Comparison of ENCODE assay signal across 19 cellular contexts in genomic region chr2:42916394-42916793, GRCh38.
A peak's percentile ranks its signal among the peaks of the same experiment; 100 is the strongest.
DNase-seq lines count a peak whose midpoint lies in the region; ATAC-seq, FAIRE-seq and TF ChIP-seq lines count a peak whose summit lies in the region.
"Had no signal": no experiment of that assay in that cellular context is flagged by ENCODE, and none has a peak within 500 bp of the region (broad histone marks: within the 10 kb centered on the region; RNA-seq: fewer than 3 reads in every experiment).

No MANE protein-coding gene starts in this region.

- no peak overlapping the region for H4K5ac ChIP-seq in H1 (ENCODE audit: insufficient read length, low read depth, low read length)

- H2AFZ ChIP-seq in H1 (ENCODE audit: low read length), result peak overlapping the region; percentile 60; the same call in 1 of the 2 replicates
- H2AFZ ChIP-seq in neuronal stem cell (ENCODE audit: low read length), result peak overlapping the region; percentile 46

- peak; percentile 12 for ATAC-seq in Right ventricle myocardium inferior
- ATAC-seq in heart right ventricle, result no peak
- ATAC-seq: Panc1 had no signal

- 78 to 85% methylated on average over 6 of the region's 6 CpGs for WGBS in heart right ventricle, 2 donors
- WGBS in H1 (ENCODE audit: extremely low coverage in 1 of 2, insufficient coverage in 1 of 2, insufficient read length in 1 of 2, insufficient replicate concordance in 2 of 2, low coverage in 1 of 2, low lambda C conversion rate in 2 of 2, missing lambda C conversion rate in 1 of 2), 2 experiments, result 78% methylated on average over 6 of the region's 6 CpGs; no CpG with 5 or more reads in 1 of the 2 experiments
- no CpG with 5 or more reads among the region's 6 CpGs for WGBS in neuronal stem cell (ENCODE audit: extremely low coverage in 2 of 2, insufficient read length in 2 of 2, insufficient replicate concordance in 1 of 2), 2 donors

- H2AK5ac ChIP-seq in H1 (ENCODE audit: low read depth, low read length) (no peak overlapping the region), neuronal stem cell (ENCODE audit: low read depth, low read length) (no peak overlapping the region)

- TF ChIP-seq RAD21 in H1 (IDR thresholded peaks at IDR 0.05 in 1 of 2, conservative IDR thresholded peaks at IDR 0.05 in 1 of 2; ENCODE audit: low read depth in 2 of 2, low read length in 2 of 2), result no peak

- TF ChIP-seq CTCF in heart right ventricle (IDR thresholded peaks at IDR 0.05), result no peak
- TF ChIP-seq CTCF in H1 (IDR thresholded peaks at IDR 0.05; ENCODE audit: control extremely low read depth in 1 of 3, insufficient read depth in 1 of 3, low read depth in 1 of 3, low read length in 3 of 3), result no peak
- TF ChIP-seq CTCF in tibial artery (IDR thresholded peaks at IDR 0.05), result no peak
- no peak for TF ChIP-seq CTCF in colonic mucosa (IDR thresholded peaks at IDR 0.05)

- no peak overlapping the region for H4K8ac ChIP-seq in H1 (ENCODE audit: extremely low read depth, insufficient read depth, low read length)
- H4K8ac ChIP-seq in neuronal stem cell (ENCODE audit: low read depth, low read length), result no peak overlapping the region

- POLR2A ChIA-PET in H1 (lab: Charles Lee; ENCODE audit: partially characterized antibody), result no interaction called here

- CTCF ChIA-PET in H1 (lab: Charles Lee; ENCODE audit: partially characterized antibody), result interaction anchor here (1.2 to 9.9 kb wide), 4 partner anchors 15 to 568 kb away, joined by 3 to 69 read pairs (median 4); no protein-coding TSS in a partner anchor

- H3K4me1 ChIP-seq in heart right ventricle (peaks cover 0 to 43% (median 20%) of the 10 kb centered on the region in 9 donors), H1 (replicated peaks in 1 of 4; ENCODE audit: control insufficient read depth in 3 of 4, insufficient read depth in 4 of 4, low read length in 3 of 4) (no peaks in the 10 kb centered on the region), neuronal stem cell (ENCODE audit: control insufficient read depth in 2 of 2, insufficient read depth in 1 of 2, low read depth in 1 of 2, low read length in 2 of 2) (peaks cover 0 to 12% of the 10 kb centered on the region in 2 donors), tibial artery (peaks cover 0 to 30% (median 10%) of the 10 kb centered on the region in 4 donors), colonic mucosa (no peaks in the 10 kb centered on the region)
- H3K4me1 ChIP-seq: HAP-1 had no signal

- H2BK12ac ChIP-seq in H1 (ENCODE audit: low read depth, low read length), result no peak overlapping the region
- no peak overlapping the region for H2BK12ac ChIP-seq in neuronal stem cell (ENCODE audit: low read length)

- no peak overlapping the region for H3K4me2 ChIP-seq in H1 (ENCODE audit: insufficient read depth in 1 of 2, low read depth in 2 of 2, low read length in 2 of 2)
- H3K4me2 ChIP-seq in neuronal stem cell (ENCODE audit: insufficient read depth, low read length, poor library complexity, severe bottlenecking), result no peak overlapping the region

- TF ChIP-seq POLR2A in H1 (IDR thresholded peaks at IDR 0.05; ENCODE audit: control extremely low read depth in 1 of 2, low read depth in 2 of 2, low read length in 2 of 2), result no peak

- H2BK5ac ChIP-seq in H1 (ENCODE audit: low read depth, low read length), result no peak overlapping the region
- H2BK5ac ChIP-seq in neuronal stem cell (ENCODE audit: low read length), result no peak overlapping the region

- H3K9me3 ChIP-seq in heart right ventricle (no peaks in the 10 kb centered on the region), H1 (ENCODE audit: insufficient read depth in 2 of 2, low read depth in 1 of 2, low read length in 1 of 2) (no peaks in the 10 kb centered on the region), neuronal stem cell (replicated peaks in 1 of 2; ENCODE audit: control insufficient read depth in 2 of 2, insufficient read depth in 1 of 2, low read depth in 1 of 2, low read length in 2 of 2) (peaks cover 0 to 2% of the 10 kb centered on the region in 2 donors), tibial artery (no peaks in the 10 kb centered on the region), colonic mucosa (no peaks in the 10 kb centered on the region)
- H3K9me3 ChIP-seq: Caco-2, HAP-1 had no signal

- no peaks in the 10 kb centered on the region for H3K36me3 ChIP-seq in heart right ventricle
- no peaks in the 10 kb centered on the region for H3K36me3 ChIP-seq in H1 (ENCODE audit: control insufficient read depth in 2 of 4, insufficient read depth in 4 of 4, low read length in 3 of 4)
- no peaks in the 10 kb centered on the region for H3K36me3 ChIP-seq in neuronal stem cell (replicated peaks in 1 of 2; ENCODE audit: control insufficient read depth in 2 of 2, insufficient read depth in 2 of 2, low read length in 2 of 2)
- H3K36me3 ChIP-seq in tibial artery, result no peaks in the 10 kb centered on the region
- H3K36me3 ChIP-seq in colonic mucosa, result no peaks in the 10 kb centered on the region
- H3K36me3 ChIP-seq: HAP-1 had no signal

- H3K27me3 ChIP-seq in heart right ventricle, result no peaks in the 10 kb centered on the region
- no peaks in the 10 kb centered on the region for H3K27me3 ChIP-seq in H1 (replicated peaks in 1 of 4; ENCODE audit: control insufficient read depth in 3 of 4, extremely low read depth in 1 of 4, insufficient read depth in 3 of 4, low read length in 3 of 4)
- no peaks in the 10 kb centered on the region for H3K27me3 ChIP-seq in neuronal stem cell (ENCODE audit: control insufficient read depth in 3 of 3, insufficient read depth in 3 of 3, low read depth in 1 of 3, low read length in 3 of 3)
- H3K27me3 ChIP-seq in tibial artery, result no peaks in the 10 kb centered on the region
- no peaks in the 10 kb centered on the region for H3K27me3 ChIP-seq in colonic mucosa

- no peaks in the 10 kb centered on the region for H3K79me2 ChIP-seq in H1 (ENCODE audit: control insufficient read depth in 1 of 2, insufficient read depth in 2 of 2, low read length in 2 of 2)

- no peak for TF ChIP-seq EP300 in H1 (IDR thresholded peaks at IDR 0.05; ENCODE audit: borderline replicate concordance in 1 of 2, low read depth in 2 of 2, low read length in 2 of 2)

- 0 out of 2 replicates have a peak overlapping the region, but pooled peaks have one; percentile 16 for H2BK15ac ChIP-seq in H1 (ENCODE audit: low read length)
- no peak overlapping the region for H2BK15ac ChIP-seq in neuronal stem cell (ENCODE audit: low read length)

- no peak overlapping the region for H3K56ac ChIP-seq in H1 (replicated peaks; ENCODE audit: insufficient read length, low read depth, low read length)

- H4K91ac ChIP-seq in H1 (replicated peaks; ENCODE audit: insufficient read length, low read length), result no peak overlapping the region
- H4K91ac ChIP-seq in neuronal stem cell (ENCODE audit: low read depth, low read length, poor library complexity), result no peak overlapping the region

- H2BK20ac ChIP-seq in H1 (ENCODE audit: low read length), result no peak overlapping the region

- no peak overlapping the region for H3K9ac ChIP-seq in H1 (replicated peaks in 1 of 4; ENCODE audit: extremely low read depth in 1 of 4, low read depth in 3 of 4, low read length in 3 of 4)
- no peak overlapping the region for H3K9ac ChIP-seq in neuronal stem cell (ENCODE audit: low read depth, low read length, poor library complexity)
- no peak overlapping the region for H3K9ac ChIP-seq in colonic mucosa (ENCODE audit: low read depth in 2 of 2, low read length in 2 of 2)

- H3K79me1 ChIP-seq in H1 (ENCODE audit: low read depth, low read length) (no peaks in the 10 kb centered on the region), neuronal stem cell (ENCODE audit: low read depth, low read length) (no peaks in the 10 kb centered on the region)

- no peaks in the 10 kb centered on the region for H4K20me1 ChIP-seq in H1 (replicated peaks in 1 of 2; ENCODE audit: control insufficient read depth in 1 of 2, insufficient read depth in 2 of 2, low read length in 2 of 2)

- no peak overlapping the region for H3K14ac ChIP-seq in H1 (ENCODE audit: insufficient read length)
- H3K14ac ChIP-seq in neuronal stem cell (ENCODE audit: low read length), result no peak overlapping the region

- H3K23ac ChIP-seq in H1 (ENCODE audit: insufficient read length), result no peak overlapping the region
- no peak overlapping the region for H3K23ac ChIP-seq in neuronal stem cell (ENCODE audit: low read depth, low read length, poor library complexity)

- no peaks in the 10 kb centered on the region for H3K23me2 ChIP-seq in H1 (ENCODE audit: low read depth, low read length)

- H3K27ac ChIP-seq in heart right ventricle (peak overlapping the region in 3 of 10 donors; percentile 4 to 47 (median 33)), H1 (ENCODE audit: low read depth, low read length) (no peak overlapping the region), neuronal stem cell (replicated peaks; ENCODE audit: low read length) (no peak overlapping the region), tibial artery (no peak overlapping the region), colonic mucosa (no peak overlapping the region)
- H3K27ac ChIP-seq: 22Rv1 had no signal

- H3K4me3 ChIP-seq in heart right ventricle, result no peak overlapping the region
- no peak overlapping the region for H3K4me3 ChIP-seq in H1 (ENCODE audit: extremely low read depth in 1 of 4, insufficient read depth in 2 of 4, low read depth in 3 of 4, low read length in 4 of 4)
- H3K4me3 ChIP-seq in neuronal stem cell (ENCODE audit: low read length in 2 of 2), result no peak overlapping the region
- H3K4me3 ChIP-seq in tibial artery, result no peak overlapping the region
- H3K4me3 ChIP-seq in colonic mucosa, result no peak overlapping the region
- H3K4me3 ChIP-seq: HAP-1 had no signal

- DNase-seq in Right ventricle myocardium inferior (ENCODE audit: missing footprints) (peak; percentile 17), heart right ventricle (no peak), H1 (ENCODE audit: low read depth in 1 of 2, low spot score in 2 of 2) (no peak), neuronal stem cell (ENCODE audit: low spot score) (no peak), tibial artery (peak; percentile 8 to 58), colonic mucosa (no peak), ureter (ENCODE audit: low spot score) (no peak)
- no peak for DNase-seq in activated T-cell treated with anti-CD3 and anti-CD28 coated beads, Interleukin-2, amount 50 U/mL, for 1 hour
- DNase-seq: Caco-2, DMS153, GF-D8, NCI-H1092 treated with DMSO at 0.1 percent for 48 hours, NCI-H146, NCI-H2029 treated with DMSO at 0.1 percent for 48 hours, NCI-H2171 treated with DMSO at 0.1 percent for 48 hours, NCI-H446 treated with DMSO at 0.1 percent for 48 hours had no signal

- no peak for FAIRE-seq in H1 (lab: Jason Lieb, UNC)

- intact Hi-C loops in Right ventricle myocardium inferior (cut with DNase I), result no loop called here
- intact Hi-C loops in heart right ventricle (cut with DNase I), result no loop called here
- intact Hi-C loops in tibial artery (cut with DNase I; ENCODE audit: low total_unique reads), result no loop called here
- intact Hi-C loops in colonic mucosa (cut with DNase I), result no loop called here

- H3K4ac ChIP-seq in H1 (replicated peaks; ENCODE audit: insufficient read length, low read depth, low read length), result no peak overlapping the region
- no peak overlapping the region for H3K4ac ChIP-seq in neuronal stem cell (ENCODE audit: low read length)

- H3K18ac ChIP-seq in H1 (ENCODE audit: extremely low read depth, low read length), result no peak overlapping the region
- no peak overlapping the region for H3K18ac ChIP-seq in neuronal stem cell (ENCODE audit: low read length)

- H2BK120ac ChIP-seq in H1 (replicated peaks; ENCODE audit: low read depth, low read length) (no peak overlapping the region), neuronal stem cell (ENCODE audit: low read depth, low read length) (no peak overlapping the region)

TF ChIP-seq in H1, 55 proteins besides CTCF, POLR2A, EP300 and RAD21 (continues in another document):
- TF ChIP-seq TEAD4 (IDR thresholded peaks at IDR 0.05; ENCODE audit: low read depth, low read length), result no peak

Comparison
In these comparisons a context has a peak if more than half of its experiments do, and no peak if none do; other contexts are left out.
1. DNase-seq: peak in Right ventricle myocardium inferior (single experiment) and tibial artery (2 of 2); none in heart right ventricle (0 of 2), H1 (0 of 2), neuronal stem cell (single experiment), activated T-cell treated with anti-CD3 and anti-CD28 coated beads, Interleukin-2, amount 50 U/mL, for 1 hour (single experiment), colonic mucosa (single experiment) and ureter (single experiment).